In genomic region chr4:44772340-44772739, GRCh38 we compare ENCODE assay signal across 24 cellular contexts.
"Had no signal": no experiment of that assay in that cellular context is flagged by ENCODE, and none has a peak within 500 bp of the region (broad histone marks: within the 10 kb centered on the region; RNA-seq: fewer than 3 reads in every experiment).

No MANE protein-coding gene starts in this region.

- H3K27me3 ChIP-seq: ovary, right atrium auricular region, right lobe of liver, stomach, testis, thyroid gland, transverse colon, uterus had no signal

- H3K4me3 ChIP-seq: left ventricle myocardium inferior, mucosa of descending colon, ovary, right atrium auricular region, right lobe of liver, smooth muscle cell, stomach, testis, thyroid gland, transverse colon, uterus had no signal

- H3K36me3 ChIP-seq: left ventricle myocardium inferior, ovary, right atrium auricular region, right lobe of liver, stomach, thyroid gland, transverse colon, uterus had no signal

- ATAC-seq: left colon; mucosa of descending colon; naive thymus-derived CD4-positive, alpha-beta T cell; natural killer cell treated with Interleukin-12 subunit alpha and Interleukin-12 subunit beta and Interleukin-15 and Interleukin-18, amount 100 ng/mL, for 72 hours; right lobe of liver; stimulated activated naive B cell treated with anti-CD40 and anti-IgM and Interleukin-4, amounts not matched to agents 10 μg/mL and 1 μg/mL and 100 μg/mL, for 72 hours; stimulated activated naive CD8-positive, alpha-beta T cell treated with anti-CD3 and anti-CD28 coated beads, Interleukin-15, Interleukin-2, amounts not matched to agents 100 U/mL and 50 U/mL, for 24 hours had no signal

- H3K27ac ChIP-seq: left ventricle myocardium inferior, ovary, right atrium auricular region, right lobe of liver, stomach, testis, thyroid gland, transverse colon, uterus had no signal

- H3K4me1 ChIP-seq: right lobe of liver, stomach, thyroid gland, transverse colon, uterus had no signal

- DNase-seq: hypothalamus; immature natural killer cell; kidney; left colon; left ventricle myocardium inferior; midbrain; mucosa of descending colon; naive thymus-derived CD4-positive, alpha-beta T cell; ovary; right lobe of liver; stimulated activated CD4-positive, alpha-beta T cell treated with anti-CD3 and anti-CD28 coated beads, Interleukin-1b, Interleukin-23, amount 100 ng/mL, for 48 hours; stimulated activated CD4-positive, alpha-beta T cell treated with anti-CD3 and anti-CD28 coated beads, Interleukin-2, amount 100 ng/mL, for 48 hours; stimulated activated CD4-positive, alpha-beta T cell treated with anti-CD3 and anti-CD28 coated beads, Interleukin-4, amount 100 ng/mL, for 4 hours; stimulated activated CD8-positive, alpha-beta memory T cell treated with anti-CD3 and anti-CD28 coated beads, Interleukin-4, amount 100 ng/mL, for 48 hours; stimulated activated naive B cell treated with anti-CD40 and anti-IgM and Interleukin-4, amounts not matched to agents 10 μg/mL and 1 μg/mL and 100 μg/mL, for 72 hours; stimulated activated naive CD8-positive, alpha-beta T cell treated with anti-CD3 and anti-CD28 coated beads, Interleukin-15, Interleukin-2, amounts not matched to agents 100 U/mL and 50 U/mL, for 24 hours; stomach; testis; thyroid gland; transverse colon; uterus had no signal

- H3K9me3 ChIP-seq: ovary, right lobe of liver, testis, thyroid gland, transverse colon, uterus had no signal
